ENCODE assay signal across 8 cellular contexts in the genomic region with DNA sequence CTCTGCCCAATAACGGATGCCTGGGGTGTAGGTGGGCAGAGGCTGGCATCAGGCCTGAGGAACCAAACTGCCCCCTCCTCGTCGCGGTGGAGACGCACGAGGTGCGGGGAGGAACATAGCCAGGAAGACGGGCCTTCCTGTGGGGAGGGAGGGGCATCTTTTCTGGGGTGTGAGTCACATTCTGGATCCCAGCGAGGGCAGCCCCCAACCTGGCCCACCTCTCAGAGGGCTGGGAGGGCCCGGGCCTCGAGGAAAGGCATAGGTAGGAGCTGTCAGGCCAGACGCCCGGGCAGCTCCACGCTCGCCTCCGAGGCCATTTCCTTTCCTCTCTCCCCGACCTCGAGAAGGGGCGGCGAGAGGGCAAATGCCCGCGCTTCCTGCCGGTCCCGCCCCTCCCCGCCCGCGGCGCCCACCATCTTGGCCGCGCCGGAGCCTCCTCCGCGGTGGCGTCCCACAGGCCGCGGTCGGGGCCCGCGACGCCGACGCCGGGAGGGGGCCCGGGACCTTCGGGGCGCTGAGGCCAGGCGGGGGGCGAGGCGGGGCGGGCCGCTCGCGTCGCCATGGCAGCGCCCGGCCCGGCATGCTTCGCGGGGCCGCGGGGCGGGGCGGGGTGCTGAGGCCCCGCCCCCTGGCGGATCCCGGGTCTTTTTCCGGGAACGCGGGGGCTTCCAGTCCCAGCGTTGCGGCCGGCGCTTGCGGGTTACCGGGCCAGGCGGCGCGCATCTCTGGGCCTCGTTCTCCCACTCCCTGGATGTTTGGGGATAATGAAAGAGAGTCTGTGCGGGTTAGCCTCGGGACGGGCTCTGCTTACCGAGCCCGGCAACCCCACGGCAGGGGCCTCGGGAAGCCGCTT. TPM values are rescaled to one million over a fixed set of nuclear protein-coding genes. Genes with fewer than 3 reads are reported as not detected.
DNase-seq lines count a peak whose midpoint lies in the region; ATAC-seq, FAIRE-seq and TF ChIP-seq lines count a peak whose summit lies in the region.

No MANE protein-coding gene starts in this region.

- H4K20me1 ChIP-seq in fibroblast of lung (ENCODE audit: control insufficient read depth, extremely low read depth, insufficient read depth, low read length) = no peaks in the 10 kb centered on the region

- DNase-seq in ACHN (peak; percentile 71), RCC 7860 (ENCODE audit: low spot score) (peak; percentile 60), fibroblast of lung (ENCODE audit: low read depth in 2 of 2) (peak; percentile 60 to 78), natural killer cell (peak; percentile 77)
- DNase-seq in activated T-helper 1 cell treated with anti-CD3 and anti-CD28 coated beads, Interleukin-12 subunit alpha, Interleukin-12 subunit beta, Interleukin-2, Interleukin-4 antibody, amounts not matched to agents 30 ng/mL and 10 ng/mL and 1 ng/mL, durations not matched to agents 14 hours and 24 hours and 36 hours (ENCODE audit: low spot score) = peak; percentile 72
- DNase-seq in stimulated activated naive CD4-positive, alpha-beta T cell (lab: John Stamatoyannopoulos, UW) = peak; percentile 63 to 87 (median 78)

- intact Hi-C loops in activated T-helper 1 cell treated with anti-CD3 and anti-CD28 coated beads, Interleukin-12 subunit alpha, Interleukin-12 subunit beta, Interleukin-2, Interleukin-4 antibody, amounts not matched to agents 30 ng/mL and 10 ng/mL and 1 ng/mL, durations not matched to agents 14 hours and 24 hours and 36 hours (cut with micrococcal nuclease) = loop anchor here (1.0 to 5.0 kb wide), 3 partner anchors 12 to 393 kb away; partner anchors contain the start of gene DRG2
- intact Hi-C loops in natural killer cell (cut with micrococcal nuclease) = no loop called here

- ATAC-seq in GM18907 (IDR thresholded peaks at IDR 0.05; ENCODE audit: unreplicated experiment) (peak; percentile 41), HG03460 (IDR thresholded peaks at IDR 0.05; ENCODE audit: unreplicated experiment) (peak; percentile 44), natural killer cell (peak; percentile 76 to 87 (median 82))

- H3K9ac ChIP-seq in fibroblast of lung (ENCODE audit: insufficient read depth, low read length) = peak overlapping the region; percentile 83

- no peaks in the 10 kb centered on the region for H3K9me3 Mint-ChIP-seq in activated T-helper 1 cell treated with anti-CD3 and anti-CD28 coated beads, Interleukin-12 subunit alpha, Interleukin-12 subunit beta, Interleukin-2, Interleukin-4 antibody, amounts not matched to agents 30 ng/mL and 10 ng/mL and 1 ng/mL, durations not matched to agents 14 hours and 24 hours and 36 hours
- no peaks in the 10 kb centered on the region for H3K9me3 Mint-ChIP-seq in natural killer cell

- peak overlapping the region; percentile 92 for H3K4me2 ChIP-seq in fibroblast of lung (ENCODE audit: extremely low read depth, insufficient read depth, low read length)

- peaks cover 73% of the 10 kb centered on the region for H3K4me1 Mint-ChIP-seq in activated T-helper 1 cell treated with anti-CD3 and anti-CD28 coated beads, Interleukin-12 subunit alpha, Interleukin-12 subunit beta, Interleukin-2, Interleukin-4 antibody, amounts not matched to agents 30 ng/mL and 10 ng/mL and 1 ng/mL, durations not matched to agents 14 hours and 24 hours and 36 hours (ENCODE audit: low read depth)
- peaks cover 49 to 67% of the 10 kb centered on the region in 2 donors for H3K4me1 Mint-ChIP-seq in natural killer cell

- peak overlapping the region; percentile 57 to 73 (median 64) for H3K4me3 ChIP-seq in fibroblast of lung (replicated peaks in 1 of 4; ENCODE audit: control extremely low read depth in 1 of 4, insufficient read depth in 1 of 4, low read depth in 3 of 4, low read length in 4 of 4)

- peaks cover 3% of the 10 kb centered on the region for H3K36me3 Mint-ChIP-seq in activated T-helper 1 cell treated with anti-CD3 and anti-CD28 coated beads, Interleukin-12 subunit alpha, Interleukin-12 subunit beta, Interleukin-2, Interleukin-4 antibody, amounts not matched to agents 30 ng/mL and 10 ng/mL and 1 ng/mL, durations not matched to agents 14 hours and 24 hours and 36 hours (ENCODE audit: low read depth)
- no peaks in the 10 kb centered on the region for H3K36me3 Mint-ChIP-seq in natural killer cell

- H3K4me1 ChIP-seq in fibroblast of lung (ENCODE audit: control insufficient read depth, extremely low read depth, insufficient read depth, low read length) = peaks cover 31% of the 10 kb centered on the region

- H3K27ac ChIP-seq in fibroblast of lung (ENCODE audit: insufficient read depth, low read length) = peak overlapping the region; percentile 95

- no peaks in the 10 kb centered on the region for H3K27me3 Mint-ChIP-seq in activated T-helper 1 cell treated with anti-CD3 and anti-CD28 coated beads, Interleukin-12 subunit alpha, Interleukin-12 subunit beta, Interleukin-2, Interleukin-4 antibody, amounts not matched to agents 30 ng/mL and 10 ng/mL and 1 ng/mL, durations not matched to agents 14 hours and 24 hours and 36 hours (ENCODE audit: insufficient read depth)
- H3K27me3 Mint-ChIP-seq in natural killer cell (ENCODE audit: low read depth in 2 of 2) = no peaks in the 10 kb centered on the region

- TF ChIP-seq CTCF in fibroblast of lung (conservative IDR thresholded peaks at IDR 0.05 in 1 of 2, IDR thresholded peaks at IDR 0.05 in 1 of 2; ENCODE audit: low read depth in 1 of 2, low read length in 2 of 2) (no peak), natural killer cell (IDR thresholded peaks at IDR 0.05) (no peak)

- no peaks in the 10 kb centered on the region for H3K9me3 ChIP-seq in fibroblast of lung (ENCODE audit: control insufficient read depth, insufficient read depth, low read depth, low read length)

- H3K27ac Mint-ChIP-seq in activated T-helper 1 cell treated with anti-CD3 and anti-CD28 coated beads, Interleukin-12 subunit alpha, Interleukin-12 subunit beta, Interleukin-2, Interleukin-4 antibody, amounts not matched to agents 30 ng/mL and 10 ng/mL and 1 ng/mL, durations not matched to agents 14 hours and 24 hours and 36 hours = peak overlapping the region; percentile 94
- peak overlapping the region; percentile 97 to 99 for H3K27ac Mint-ChIP-seq in natural killer cell

- no peak for FAIRE-seq in RCC 7860 (lab: Jason Lieb, UNC)

- H3K36me3 ChIP-seq in fibroblast of lung (ENCODE audit: control insufficient read depth, insufficient read depth, low read length) = no peaks in the 10 kb centered on the region

- in situ Hi-C loops in ACHN (cut with HindIII; ENCODE audit: low pct_ligation_motif_present, low pct_unique_long_range_greater_than_20kb, low sequenced_read_pairs) = no loop called here

- peaks cover 87% of the 10 kb centered on the region for H3K79me2 ChIP-seq in fibroblast of lung (ENCODE audit: control insufficient read depth, insufficient read depth, low read length)

- H2AFZ ChIP-seq in fibroblast of lung (ENCODE audit: low read length) = no peak overlapping the region

- no peaks in the 10 kb centered on the region for H3K27me3 ChIP-seq in fibroblast of lung (ENCODE audit: control insufficient read depth, insufficient read depth, low read length)

- peak overlapping the region; percentile 88 for H3K4me3 Mint-ChIP-seq in activated T-helper 1 cell treated with anti-CD3 and anti-CD28 coated beads, Interleukin-12 subunit alpha, Interleukin-12 subunit beta, Interleukin-2, Interleukin-4 antibody, amounts not matched to agents 30 ng/mL and 10 ng/mL and 1 ng/mL, durations not matched to agents 14 hours and 24 hours and 36 hours
- H3K4me3 Mint-ChIP-seq in natural killer cell = peak overlapping the region; percentile 97

RNA-seq across cellular contexts. Expression of gene RAI1, which starts 13.2 kb away (rescaled TPM):
- 31.1 and 32.3 TPM in 2 replicates for total RNA-seq in activated T-helper 1 cell treated with anti-CD3 and anti-CD28 coated beads, Interleukin-12 subunit alpha, Interleukin-12 subunit beta, Interleukin-2, Interleukin-4 antibody, amounts not matched to agents 30 ng/mL and 10 ng/mL and 1 ng/mL, durations not matched to agents 14 hours and 24 hours and 36 hours
- 4.1 and 6.6 TPM in 2 replicates for total RNA-seq in fibroblast of lung
- 2.1 TPM in 2 replicates for polyA plus RNA-seq in fibroblast of lung
- 10.3 and 10.4 TPM in 2 replicates for polyA plus RNA-seq in fibroblast of lung (2012)
- 9.3 and 9.7 TPM in 2 replicates for polyA minus RNA-seq in fibroblast of lung (ENCODE audit: low replicate concordance)
- total RNA-seq in natural killer cell = 10 to 100 TPM; 39.8 to 55.0 (median 49.4) TPM

Comparison
In these comparisons a context has a peak if more than half of its experiments do, and no peak if none do; other contexts are left out.
1. Peak in every context shown above with its lines: DNase-seq, ATAC-seq, H3K4me3 ChIP-seq and H3K27ac ChIP-seq.